In genomic region chr3:149181179-149181578, GRCh38 we compare ENCODE assay signal across 23 cellular contexts. TPM values are rescaled to one million over a fixed set of nuclear protein-coding genes. Genes with fewer than 3 reads are reported as not detected.
"Had no signal": no experiment of that assay in that cellular context is flagged by ENCODE, and none has a peak within 500 bp of the region (broad histone marks: within the 10 kb centered on the region; RNA-seq: fewer than 3 reads in every experiment).

No MANE protein-coding gene starts in this region.

- H3K27ac ChIP-seq: cardiac muscle cell had no signal

- DNase-seq: activated CD4-positive, alpha-beta T cell treated with anti-CD3 and anti-CD28 coated beads for 48 hours; activated CD4-positive, alpha-beta T cell treated with anti-CD3 and anti-CD28 coated beads, Interleukin-2, amount 50 U/mL, for 48 hours; activated CD4-positive, CD25-positive, alpha-beta regulatory T cell treated with anti-CD3 and anti-CD28 coated beads, Interleukin-2, amount 50 U/mL, for 72 hours; activated CD8-positive, alpha-beta memory T cell treated with anti-CD3 and anti-CD28 coated beads, Interleukin-2, amount 10 ng/mL, durations not matched to agents 7 days and 5 days; activated effector memory CD4-positive, alpha-beta T cell treated with anti-CD3 and anti-CD28 coated beads, Interleukin-2, amount 50 U/mL, for 16 hours; activated naive CD4-positive, alpha-beta T cell treated with Interleukin-2 at 50 U/mL for 16 hours; activated naive CD8-positive, alpha-beta T cell treated with anti-CD3 and anti-CD28 coated beads, Interleukin-2, amount 50 U/mL, for 24 hours; activated T-cell treated with anti-CD3 and anti-CD28 coated beads, Interleukin-2, amount 50 U/mL, for 4 hours; amniotic stem cell; Kasumi-1; KBM-7; NCI-H1105; NCI-H1436; NCI-H187; NCI-H2081; NCI-H446; NCI-H524; SHP77 treated with DMSO at 0.1 percent for 48 hours had no signal

- ATAC-seq: activated CD8-positive, alpha-beta memory T cell treated with anti-CD3 and anti-CD28 coated beads, Interleukin-2, amount 10 ng/mL, durations not matched to agents 7 days and 5 days; activated naive CD4-positive, alpha-beta T cell treated with anti-CD3 and anti-CD28 coated beads, Interleukin-2, amount 50 U/mL, for 72 hours; activated naive CD8-positive, alpha-beta T cell treated with anti-CD3 and anti-CD28 coated beads, Interleukin-2, amount 50 U/mL, for 24 hours; activated T-cell treated with anti-CD3 and anti-CD28 coated beads, Interleukin-2, amount 50 U/mL, for 4 hours; WTC11 had no signal

- FAIRE-seq: astrocyte, RCC 7860 had no signal

- H3K4me3 ChIP-seq: cardiac muscle cell had no signal

- H3K27me3 ChIP-seq: cardiac muscle cell had no signal

- H3K36me3 ChIP-seq: cardiac muscle cell had no signal

RNA-seq across cellular contexts. Expression of gene CP, which starts 40.5 kb away (rescaled TPM):
- total RNA-seq: activated CD8-positive, alpha-beta memory T cell treated with anti-CD3 and anti-CD28 coated beads, Interleukin-2, amount 10 ng/mL, durations not matched to agents 7 days and 5 days; activated naive CD4-positive, alpha-beta T cell treated with anti-CD3 and anti-CD28 coated beads, Interleukin-2, amount 50 U/mL, for 72 hours had no signal
- polyA plus RNA-seq: cardiac muscle cell had no signal
